ENCODE assay signal across 9 cellular contexts in the genomic region with DNA sequence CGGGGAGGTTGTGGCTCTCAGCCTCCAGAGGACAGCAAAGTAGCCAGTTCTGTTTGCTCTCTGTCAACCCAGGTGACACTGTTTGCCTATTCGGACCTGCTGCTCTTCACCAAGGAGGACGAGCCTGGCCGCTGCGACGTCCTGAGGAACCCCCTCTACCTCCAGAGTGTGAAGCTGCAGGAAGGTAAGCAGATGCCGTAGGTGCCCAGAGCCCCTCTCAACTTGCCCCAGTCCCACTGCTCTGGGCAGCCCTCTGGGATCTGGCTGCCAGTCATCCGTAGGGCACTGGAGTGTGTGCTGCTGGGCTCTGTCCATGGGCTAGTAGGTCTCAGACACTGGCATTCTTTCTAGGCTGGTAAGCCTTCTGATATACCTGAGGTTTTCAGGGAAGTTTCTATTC. TPM values are rescaled to one million over a fixed set of nuclear protein-coding genes. Genes with fewer than 3 reads are reported as not detected.
A peak's percentile ranks its signal among the peaks of the same experiment; 100 is the strongest.
DNase-seq lines count a peak whose midpoint lies in the region; ATAC-seq and TF ChIP-seq lines count a peak whose summit lies in the region.
"Had no signal": no experiment of that assay in that cellular context is flagged by ENCODE, and none has a peak within 500 bp of the region (broad histone marks: within the 10 kb centered on the region; RNA-seq: fewer than 3 reads in every experiment).

No MANE protein-coding gene starts in this region.

- H3K36me3 Mint-ChIP-seq in activated naive CD4-positive, alpha-beta T cell treated with anti-CD3 and anti-CD28 coated beads, Interleukin-2, amount 10 ng/mL, durations not matched to agents 7 days and 5 days: peaks cover 12% of the 10 kb centered on the region
- H3K36me3 Mint-ChIP-seq in WTC11: no peaks in the 10 kb centered on the region

- H3K9me3 Mint-ChIP-seq in activated naive CD4-positive, alpha-beta T cell treated with anti-CD3 and anti-CD28 coated beads, Interleukin-2, amount 10 ng/mL, durations not matched to agents 7 days and 5 days: no peaks in the 10 kb centered on the region
- no peaks in the 10 kb centered on the region for H3K9me3 Mint-ChIP-seq in WTC11
- H3K9me3 Mint-ChIP-seq: HFFc6 had no signal

- no peak for ATAC-seq in left lung
- ATAC-seq in WTC11: no peak
- ATAC-seq in HG03378 (IDR thresholded peaks at IDR 0.05; ENCODE audit: unreplicated experiment): no peak

- H3K4me3 ChIP-seq in Peyer's patch: peak overlapping the region in 3 of 4 donors; percentile 24 to 39 (median 26)
- H3K4me3 ChIP-seq in left lung: no peak overlapping the region
- H3K4me3 ChIP-seq in vagina: no peak overlapping the region

- no peaks in the 10 kb centered on the region for H3K9me3 ChIP-seq in Peyer's patch
- H3K9me3 ChIP-seq in left lung: no peaks in the 10 kb centered on the region
- no peaks in the 10 kb centered on the region for H3K9me3 ChIP-seq in vagina

- no peak for TF ChIP-seq CTCF in Peyer's patch (IDR thresholded peaks at IDR 0.05)
- TF ChIP-seq CTCF in left lung (IDR thresholded peaks at IDR 0.05): no peak
- no peak for TF ChIP-seq CTCF in vagina (IDR thresholded peaks at IDR 0.05)
- TF ChIP-seq CTCF in WTC11 (IDR thresholded peaks at IDR 0.05): no peak

- no peak for DNase-seq in activated naive CD4-positive, alpha-beta T cell treated with anti-CD3 and anti-CD28 coated beads, Interleukin-2, amount 10 ng/mL, durations not matched to agents 7 days and 5 days
- DNase-seq in activated naive CD4-positive, alpha-beta T cell (lab: John Stamatoyannopoulos, UW): no peak
- DNase-seq in Peyer's patch (peak in 1 of 3 donors; percentile 48), left lung (no peak), vagina (ENCODE audit: extremely low spot score in 2 of 2) (no peak), WTC11 (ENCODE audit: low spot score) (no peak), iPS-NIHi7 (ENCODE audit: extremely low spot score) (no peak)
- DNase-seq: HFFc6 had no signal

- H3K27ac ChIP-seq in Peyer's patch: peak overlapping the region; percentile 64 to 98 (median 80)
- H3K27ac ChIP-seq in left lung: peak overlapping the region; percentile 59 to 77
- peak overlapping the region; percentile 66 for H3K27ac ChIP-seq in vagina

- CTCF ChIA-PET in activated naive CD4-positive, alpha-beta T cell treated with anti-CD3 and anti-CD28 coated beads, Interleukin-2, amount 10 ng/mL, durations not matched to agents 7 days and 5 days (lab: Charles Lee): interaction anchor here (0.7 to 3.7 kb wide), 3 partner anchors 56 to 67 kb away, joined by 3 to 20 read pairs (median 4); no protein-coding TSS in a partner anchor
- CTCF ChIA-PET in WTC11 (lab: Charles Lee): interaction anchor here (1.6 kb wide), 1 partner anchor 69 kb away, joined by 5 read pairs; no protein-coding TSS in a partner anchor

- H3K27me3 ChIP-seq in Peyer's patch (no peaks in the 10 kb centered on the region), left lung (no peaks in the 10 kb centered on the region), vagina (no peaks in the 10 kb centered on the region)

- peaks cover 69% of the 10 kb centered on the region for H3K4me1 Mint-ChIP-seq in activated naive CD4-positive, alpha-beta T cell treated with anti-CD3 and anti-CD28 coated beads, Interleukin-2, amount 10 ng/mL, durations not matched to agents 7 days and 5 days
- H3K4me1 Mint-ChIP-seq in WTC11: peaks cover 11% of the 10 kb centered on the region; the same call in 1 of the 2 replicates

- POLR2A ChIA-PET in WTC11 (lab: Charles Lee): no interaction called here

- no peaks in the 10 kb centered on the region for H3K27me3 Mint-ChIP-seq in activated naive CD4-positive, alpha-beta T cell treated with anti-CD3 and anti-CD28 coated beads, Interleukin-2, amount 10 ng/mL, durations not matched to agents 7 days and 5 days
- no peaks in the 10 kb centered on the region for H3K27me3 Mint-ChIP-seq in WTC11 (ENCODE audit: low read depth)

- H3K4me1 ChIP-seq in Peyer's patch (peaks cover 29 to 92% (median 31%) of the 10 kb centered on the region in 4 donors), left lung (peaks cover 32 to 56% of the 10 kb centered on the region in 2 donors), vagina (peaks cover 65% of the 10 kb centered on the region)

- H3K27ac Mint-ChIP-seq in activated naive CD4-positive, alpha-beta T cell treated with anti-CD3 and anti-CD28 coated beads, Interleukin-2, amount 10 ng/mL, durations not matched to agents 7 days and 5 days: peak overlapping the region; percentile 77
- no peak overlapping the region for H3K27ac Mint-ChIP-seq in WTC11
- H3K27ac Mint-ChIP-seq: HFFc6 had no signal

- peaks cover 0 to 29% (median 0%) of the 10 kb centered on the region in 3 donors for H3K36me3 ChIP-seq in Peyer's patch
- peaks cover 0 to 7% of the 10 kb centered on the region in 2 donors for H3K36me3 ChIP-seq in left lung
- H3K36me3 ChIP-seq in vagina: no peaks in the 10 kb centered on the region

- TF ChIP-seq POLR2A in Peyer's patch (IDR thresholded peaks at IDR 0.05): no peak
- no peak for TF ChIP-seq POLR2A in vagina (IDR thresholded peaks at IDR 0.05)

- intact Hi-C loops in left lung (cut with DNase I): no loop called here
- intact Hi-C loops in vagina (cut with DNase I): no loop called here

- H3K4me3 Mint-ChIP-seq in activated naive CD4-positive, alpha-beta T cell treated with anti-CD3 and anti-CD28 coated beads, Interleukin-2, amount 10 ng/mL, durations not matched to agents 7 days and 5 days: no peak overlapping the region
- no peak overlapping the region for H3K4me3 Mint-ChIP-seq in WTC11
- H3K4me3 Mint-ChIP-seq: HFFc6 had no signal

TF ChIP-seq in WTC11, 78 proteins besides CTCF, POLR2A, EP300 and RAD21 (continues in another document):
- no peak for TF ChIP-seq ZNF121 (CRISPR knock-in tag; IDR thresholded peaks at IDR 0.05)
- no peak for TF ChIP-seq ZNF671 (CRISPR knock-in tag; IDR thresholded peaks at IDR 0.05)
- TF ChIP-seq ZNF263 (CRISPR knock-in tag; IDR thresholded peaks at IDR 0.05; ENCODE audit: low read depth): no peak
- TF ChIP-seq, protein P1, sequence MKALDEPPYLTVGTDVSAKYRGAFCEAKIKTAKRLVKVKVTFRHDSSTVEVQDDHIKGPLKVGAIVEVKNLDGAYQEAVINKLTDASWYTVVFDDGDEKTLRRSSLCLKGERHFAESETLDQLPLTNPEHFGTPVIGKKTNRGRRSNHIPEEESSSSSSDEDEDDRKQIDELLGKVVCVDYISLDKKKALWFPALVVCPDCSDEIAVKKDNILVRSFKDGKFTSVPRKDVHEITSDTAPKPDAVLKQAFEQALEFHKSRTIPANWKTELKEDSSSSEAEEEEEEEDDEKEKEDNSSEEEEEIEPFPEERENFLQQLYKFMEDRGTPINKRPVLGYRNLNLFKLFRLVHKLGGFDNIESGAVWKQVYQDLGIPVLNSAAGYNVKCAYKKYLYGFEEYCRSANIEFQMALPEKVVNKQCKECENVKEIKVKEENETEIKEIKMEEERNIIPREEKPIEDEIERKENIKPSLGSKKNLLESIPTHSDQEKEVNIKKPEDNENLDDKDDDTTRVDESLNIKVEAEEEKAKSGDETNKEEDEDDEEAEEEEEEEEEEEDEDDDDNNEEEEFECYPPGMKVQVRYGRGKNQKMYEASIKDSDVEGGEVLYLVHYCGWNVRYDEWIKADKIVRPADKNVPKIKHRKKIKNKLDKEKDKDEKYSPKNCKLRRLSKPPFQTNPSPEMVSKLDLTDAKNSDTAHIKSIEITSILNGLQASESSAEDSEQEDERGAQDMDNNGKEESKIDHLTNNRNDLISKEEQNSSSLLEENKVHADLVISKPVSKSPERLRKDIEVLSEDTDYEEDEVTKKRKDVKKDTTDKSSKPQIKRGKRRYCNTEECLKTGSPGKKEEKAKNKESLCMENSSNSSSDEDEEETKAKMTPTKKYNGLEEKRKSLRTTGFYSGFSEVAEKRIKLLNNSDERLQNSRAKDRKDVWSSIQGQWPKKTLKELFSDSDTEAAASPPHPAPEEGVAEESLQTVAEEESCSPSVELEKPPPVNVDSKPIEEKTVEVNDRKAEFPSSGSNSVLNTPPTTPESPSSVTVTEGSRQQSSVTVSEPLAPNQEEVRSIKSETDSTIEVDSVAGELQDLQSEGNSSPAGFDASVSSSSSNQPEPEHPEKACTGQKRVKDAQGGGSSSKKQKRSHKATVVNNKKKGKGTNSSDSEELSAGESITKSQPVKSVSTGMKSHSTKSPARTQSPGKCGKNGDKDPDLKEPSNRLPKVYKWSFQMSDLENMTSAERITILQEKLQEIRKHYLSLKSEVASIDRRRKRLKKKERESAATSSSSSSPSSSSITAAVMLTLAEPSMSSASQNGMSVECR (CRISPR knock-in tag; IDR thresholded peaks at IDR 0.05; ENCODE audit: borderline replicate concordance): no peak
- TF ChIP-seq, protein P2, sequence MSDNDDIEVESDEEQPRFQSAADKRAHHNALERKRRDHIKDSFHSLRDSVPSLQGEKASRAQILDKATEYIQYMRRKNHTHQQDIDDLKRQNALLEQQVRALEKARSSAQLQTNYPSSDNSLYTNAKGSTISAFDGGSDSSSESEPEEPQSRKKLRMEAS (CRISPR knock-in tag; IDR thresholded peaks at IDR 0.05): no peak

RNA-seq across cellular contexts. Expression of gene RGS3, which starts 59.3 kb away (rescaled TPM):
- total RNA-seq in Peyer's patch (100 to 1,000 TPM in 2 of 4 donors, 10 to 100 TPM in 2; 55.3 to 113 (median 88.6) TPM), left lung (10 to 100 TPM; 77.8 to 96.9 TPM), vagina (27.0 TPM), WTC11 (2021) (15.0 to 17.2 TPM (median 16.6 TPM) in 3 replicates)

Comparison
In these comparisons a context has a peak if more than half of its experiments do, and no peak if none do; other contexts are left out.
1. H3K4me3 ChIP-seq: peak in Peyer's patch (3 of 4); none in left lung (0 of 2) and vagina (0 of 2).
2. Peak in every context shown above with its lines, with median percentiles within 50 percentile points of each other: H3K27ac ChIP-seq.